Comparison of ENCODE assay signal across 2 cellular contexts in the genomic region with DNA sequence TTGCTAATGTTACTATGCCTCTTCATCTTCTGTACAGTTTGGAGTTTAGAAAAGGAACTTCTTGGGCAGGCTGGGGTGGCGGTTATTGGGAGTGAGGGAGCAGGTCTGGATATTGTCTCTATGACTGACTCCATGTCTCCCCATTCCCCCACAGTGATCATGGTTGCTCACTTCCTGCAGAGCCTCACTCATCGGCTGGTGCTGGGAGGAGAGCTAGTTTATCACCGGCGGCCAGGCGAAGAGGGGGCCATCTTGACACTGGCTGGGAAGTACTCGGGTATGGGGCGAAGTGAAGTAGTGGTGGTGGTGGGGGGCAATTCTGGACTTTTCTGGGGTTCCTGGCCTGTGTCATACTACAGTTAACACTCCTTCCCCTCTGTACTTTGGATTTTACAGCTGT.
TF ChIP-seq lines count a peak whose summit lies in the region.

No MANE protein-coding gene starts in this region.

TF ChIP-seq in GM23338, 12 proteins besides CTCF, POLR2A, EP300 and RAD21 (continues in another document):
- TF ChIP-seq POLR2AphosphoS5 (IDR thresholded peaks at IDR 0.05; ENCODE audit: low read depth) (no peak), JUNB (IDR thresholded peaks at IDR 0.05; ENCODE audit: unreplicated experiment) (no peak), CREB1 (CRISPR knock-in tag; IDR thresholded peaks at IDR 0.05; ENCODE audit: low read depth) (no peak), EZH2phosphoT487 (IDR thresholded peaks at IDR 0.05; ENCODE audit: unreplicated experiment) (no peak), ZNF462 (CRISPR knock-in tag; IDR thresholded peaks at IDR 0.05) (no peak), STAT1 (IDR thresholded peaks at IDR 0.05; ENCODE audit: unreplicated experiment) (no peak), NANOG (IDR thresholded peaks at IDR 0.05; ENCODE audit: borderline replicate concordance) (no peak), ZNF331 (CRISPR knock-in tag; IDR thresholded peaks at IDR 0.05; ENCODE audit: low read depth) (no peak)
- TF ChIP-seq, protein P1, sequence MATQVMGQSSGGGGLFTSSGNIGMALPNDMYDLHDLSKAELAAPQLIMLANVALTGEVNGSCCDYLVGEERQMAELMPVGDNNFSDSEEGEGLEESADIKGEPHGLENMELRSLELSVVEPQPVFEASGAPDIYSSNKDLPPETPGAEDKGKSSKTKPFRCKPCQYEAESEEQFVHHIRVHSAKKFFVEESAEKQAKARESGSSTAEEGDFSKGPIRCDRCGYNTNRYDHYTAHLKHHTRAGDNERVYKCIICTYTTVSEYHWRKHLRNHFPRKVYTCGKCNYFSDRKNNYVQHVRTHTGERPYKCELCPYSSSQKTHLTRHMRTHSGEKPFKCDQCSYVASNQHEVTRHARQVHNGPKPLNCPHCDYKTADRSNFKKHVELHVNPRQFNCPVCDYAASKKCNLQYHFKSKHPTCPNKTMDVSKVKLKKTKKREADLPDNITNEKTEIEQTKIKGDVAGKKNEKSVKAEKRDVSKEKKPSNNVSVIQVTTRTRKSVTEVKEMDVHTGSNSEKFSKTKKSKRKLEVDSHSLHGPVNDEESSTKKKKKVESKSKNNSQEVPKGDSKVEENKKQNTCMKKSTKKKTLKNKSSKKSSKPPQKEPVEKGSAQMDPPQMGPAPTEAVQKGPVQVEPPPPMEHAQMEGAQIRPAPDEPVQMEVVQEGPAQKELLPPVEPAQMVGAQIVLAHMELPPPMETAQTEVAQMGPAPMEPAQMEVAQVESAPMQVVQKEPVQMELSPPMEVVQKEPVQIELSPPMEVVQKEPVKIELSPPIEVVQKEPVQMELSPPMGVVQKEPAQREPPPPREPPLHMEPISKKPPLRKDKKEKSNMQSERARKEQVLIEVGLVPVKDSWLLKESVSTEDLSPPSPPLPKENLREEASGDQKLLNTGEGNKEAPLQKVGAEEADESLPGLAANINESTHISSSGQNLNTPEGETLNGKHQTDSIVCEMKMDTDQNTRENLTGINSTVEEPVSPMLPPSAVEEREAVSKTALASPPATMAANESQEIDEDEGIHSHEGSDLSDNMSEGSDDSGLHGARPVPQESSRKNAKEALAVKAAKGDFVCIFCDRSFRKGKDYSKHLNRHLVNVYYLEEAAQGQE (IDR thresholded peaks at IDR 0.05; ENCODE audit: unreplicated experiment), result no peak
- TF ChIP-seq, protein P2, sequence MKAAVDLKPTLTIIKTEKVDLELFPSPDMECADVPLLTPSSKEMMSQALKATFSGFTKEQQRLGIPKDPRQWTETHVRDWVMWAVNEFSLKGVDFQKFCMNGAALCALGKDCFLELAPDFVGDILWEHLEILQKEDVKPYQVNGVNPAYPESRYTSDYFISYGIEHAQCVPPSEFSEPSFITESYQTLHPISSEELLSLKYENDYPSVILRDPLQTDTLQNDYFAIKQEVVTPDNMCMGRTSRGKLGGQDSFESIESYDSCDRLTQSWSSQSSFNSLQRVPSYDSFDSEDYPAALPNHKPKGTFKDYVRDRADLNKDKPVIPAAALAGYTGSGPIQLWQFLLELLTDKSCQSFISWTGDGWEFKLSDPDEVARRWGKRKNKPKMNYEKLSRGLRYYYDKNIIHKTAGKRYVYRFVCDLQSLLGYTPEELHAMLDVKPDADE (IDR thresholded peaks at IDR 0.05), result no peak

TF ChIP-seq in liver, 16 proteins besides CTCF, POLR2A, EP300 and RAD21:
- TF ChIP-seq RXRA (IDR thresholded peaks at IDR 0.05) (no peak), HNF4G (IDR thresholded peaks at IDR 0.05) (no peak), TAF1 (conservative IDR thresholded peaks at IDR 0.05) (no peak), GABPA (IDR thresholded peaks at IDR 0.05 in 1 of 2, conservative IDR thresholded peaks at IDR 0.05 in 1 of 2) (no peak), FOXA2 (IDR thresholded peaks at IDR 0.05) (no peak), NR2F2 (IDR thresholded peaks at IDR 0.05) (no peak), HNF4A (conservative IDR thresholded peaks at IDR 0.05) (no peak), SP1 (IDR thresholded peaks at IDR 0.05) (no peak), YY1 (IDR thresholded peaks at IDR 0.05) (no peak), EGR1 (IDR thresholded peaks at IDR 0.05; ENCODE audit: low read depth in 2 of 2) (no peak), MAX (IDR thresholded peaks at IDR 0.05) (no peak), JUND (IDR thresholded peaks at IDR 0.05) (no peak), FOXA1 (IDR thresholded peaks at IDR 0.05) (no peak)
- TF ChIP-seq, protein P3, sequence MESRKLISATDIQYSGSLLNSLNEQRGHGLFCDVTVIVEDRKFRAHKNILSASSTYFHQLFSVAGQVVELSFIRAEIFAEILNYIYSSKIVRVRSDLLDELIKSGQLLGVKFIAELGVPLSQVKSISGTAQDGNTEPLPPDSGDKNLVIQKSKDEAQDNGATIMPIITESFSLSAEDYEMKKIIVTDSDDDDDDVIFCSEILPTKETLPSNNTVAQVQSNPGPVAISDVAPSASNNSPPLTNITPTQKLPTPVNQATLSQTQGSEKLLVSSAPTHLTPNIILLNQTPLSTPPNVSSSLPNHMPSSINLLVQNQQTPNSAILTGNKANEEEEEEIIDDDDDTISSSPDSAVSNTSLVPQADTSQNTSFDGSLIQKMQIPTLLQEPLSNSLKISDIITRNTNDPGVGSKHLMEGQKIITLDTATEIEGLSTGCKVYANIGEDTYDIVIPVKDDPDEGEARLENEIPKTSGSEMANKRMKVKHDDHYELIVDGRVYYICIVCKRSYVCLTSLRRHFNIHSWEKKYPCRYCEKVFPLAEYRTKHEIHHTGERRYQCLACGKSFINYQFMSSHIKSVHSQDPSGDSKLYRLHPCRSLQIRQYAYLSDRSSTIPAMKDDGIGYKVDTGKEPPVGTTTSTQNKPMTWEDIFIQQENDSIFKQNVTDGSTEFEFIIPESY (IDR thresholded peaks at IDR 0.05), result no peak
- TF ChIP-seq, protein P1 (IDR thresholded peaks at IDR 0.05), result no peak
- TF ChIP-seq, protein P4, sequence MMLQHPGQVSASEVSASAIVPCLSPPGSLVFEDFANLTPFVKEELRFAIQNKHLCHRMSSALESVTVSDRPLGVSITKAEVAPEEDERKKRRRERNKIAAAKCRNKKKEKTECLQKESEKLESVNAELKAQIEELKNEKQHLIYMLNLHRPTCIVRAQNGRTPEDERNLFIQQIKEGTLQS (IDR thresholded peaks at IDR 0.05), result no peak
TF ChIP-seq in liver: peak in this region for 0.
